9 cellular contexts compared by ENCODE assay signal in the genomic region with DNA sequence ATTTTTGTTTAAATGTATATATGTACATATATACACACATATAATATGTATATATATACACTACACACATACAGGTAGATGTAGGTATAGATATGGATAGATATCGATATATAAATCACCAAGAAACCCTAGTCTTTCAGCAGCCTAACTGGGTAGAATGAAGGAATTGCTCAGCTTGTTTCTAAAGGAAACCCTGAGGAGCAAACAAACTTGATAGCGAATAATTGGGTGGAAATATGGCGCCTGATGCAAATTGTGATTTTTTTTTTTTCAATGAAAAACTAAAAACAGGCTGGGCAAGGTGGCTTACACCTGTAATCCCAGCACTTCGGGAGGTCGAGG.
DNase-seq lines count a peak whose midpoint lies in the region; ATAC-seq, FAIRE-seq and TF ChIP-seq lines count a peak whose summit lies in the region.
"Had no signal": no experiment of that assay in that cellular context is flagged by ENCODE, and none has a peak within 500 bp of the region (broad histone marks: within the 10 kb centered on the region; RNA-seq: fewer than 3 reads in every experiment).

No MANE protein-coding gene starts in this region.

- H3K36me3 ChIP-seq in BLaER1 treated with 17β-estradiol and CSF1 and Interleukin-3, amounts not matched to agents 10 nM and 100 nM = no peaks in the 10 kb centered on the region
- no peaks in the 10 kb centered on the region for H3K36me3 ChIP-seq in HEK293 (ENCODE audit: control insufficient read depth in 2 of 2, insufficient read depth in 1 of 2, low read length in 2 of 2)

- H3K27me3 ChIP-seq in BLaER1 treated with 17β-estradiol and CSF1 and Interleukin-3, amounts not matched to agents 10 nM and 100 nM = peaks cover 45 to 53% (median 48%) of the 10 kb centered on the region in 11 experiments

- H3K36me3 Mint-ChIP-seq in nephron (ENCODE audit: low read depth) = peaks cover 9% of the 10 kb centered on the region

- POLR2A ChIA-PET in HEK293 (lab: Yijun Ruan, JAX) = no interaction called here

- peak overlapping the region in 2 of 3 experiments; percentile 16 to 23 for H3K27ac Mint-ChIP-seq in nephron

- peaks cover 0 to 25% (median 14%) of the 10 kb centered on the region in 11 experiments; a peak in 10 of 22 replicates for H4K20me1 ChIP-seq in BLaER1 treated with 17β-estradiol and CSF1 and Interleukin-3, amounts not matched to agents 10 nM and 100 nM

- H3K4me1 Mint-ChIP-seq in nephron = peaks cover 5% of the 10 kb centered on the region

- H3K4me1 ChIP-seq in BLaER1 treated with 17β-estradiol and CSF1 and Interleukin-3, amounts not matched to agents 10 nM and 100 nM = peaks cover 13 to 32% (median 25%) of the 10 kb centered on the region in 10 experiments; a peak in 19 of 20 replicates
- peaks cover 3% of the 10 kb centered on the region for H3K4me1 ChIP-seq in HEK293 (ENCODE audit: control insufficient read depth, insufficient read depth, low read length)

- in situ Hi-C loops in astrocyte of the cerebellum (cut with HindIII; ENCODE audit: low sequenced_read_pairs) = no loop called here

- DNase-seq in astrocyte of the cerebellum (ENCODE audit: low read depth) = no peak
- no peak for DNase-seq in NCI-H2029 treated with DMSO at 0.1 percent for 48 hours (lab: John Stamatoyannopoulos, UW)
- DNase-seq in urothelium cell line (ENCODE audit: low spot score) = no peak

- peaks cover 9 to 22% (median 17%) of the 10 kb centered on the region in 11 experiments; a peak in 19 of 22 replicates for H3K9me3 ChIP-seq in BLaER1 treated with 17β-estradiol and CSF1 and Interleukin-3, amounts not matched to agents 10 nM and 100 nM (replicated peaks in 1 of 11)
- H3K9me3 ChIP-seq in HEK293 (ENCODE audit: control insufficient read depth, insufficient read depth, low read depth, low read length) = no peaks in the 10 kb centered on the region

- H3K27ac ChIP-seq in BLaER1 treated with 17β-estradiol and CSF1 and Interleukin-3, amounts not matched to agents 10 nM and 100 nM = no peak overlapping the region
- H3K27ac ChIP-seq in HEK293 (ENCODE audit: extremely low read depth, low read depth, low read length) = no peak overlapping the region
- H3K27ac ChIP-seq: SK-N-MC had no signal

- H3K4me2 ChIP-seq in BLaER1 treated with 17β-estradiol and CSF1 and Interleukin-3, amounts not matched to agents 10 nM and 100 nM = peak overlapping the region in 10 of 11 experiments; percentile 82 to 99 (median 94); a peak in 18 of 22 replicates

- no peak for FAIRE-seq in urothelium cell line (lab: Jason Lieb, UNC)

- H3K9me3 Mint-ChIP-seq in nephron = no peaks in the 10 kb centered on the region

- no peak overlapping the region for H3K9ac ChIP-seq in BLaER1 treated with 17β-estradiol and CSF1 and Interleukin-3, amounts not matched to agents 10 nM and 100 nM

- ATAC-seq in HG02610 (IDR thresholded peaks at IDR 0.05; ENCODE audit: unreplicated experiment) (no peak), HG03108 (IDR thresholded peaks at IDR 0.05; ENCODE audit: unreplicated experiment) (no peak)

- H3K4me3 ChIP-seq in BLaER1 treated with 17β-estradiol and CSF1 and Interleukin-3, amounts not matched to agents 10 nM and 100 nM = peak overlapping the region in 5 of 10 experiments; percentile 51 to 67 (median 55); a peak in 7 of 20 replicates
- no peak overlapping the region for H3K4me3 ChIP-seq in HEK293 (ENCODE audit: low read depth, low read length)
- H3K4me3 ChIP-seq in astrocyte of the cerebellum (ENCODE audit: low read depth, low read length) = peak overlapping the region; percentile 34

- H3K4me3 Mint-ChIP-seq in nephron = peak overlapping the region; percentile 82 to 89 (median 85)

- H3K27me3 Mint-ChIP-seq in nephron (ENCODE audit: low read depth) = peaks cover 37% of the 10 kb centered on the region

- TF ChIP-seq CTCF in HEK293 (tag by site-specific recombination; IDR thresholded peaks at IDR 0.05) (no peak), astrocyte of the cerebellum (IDR thresholded peaks at IDR 0.05; ENCODE audit: low read depth, low read length, missing control alignments) (no peak), nephron (IDR thresholded peaks at IDR 0.05; ENCODE audit: unreplicated experiment in 3 of 3) (peak in 2 of 3 experiments; percentile 15 to 48)

- CTCF ChIA-PET in HEK293 (lab: Yijun Ruan, JAX) = interaction anchor here (0.6 to 4.7 kb wide), 25 partner anchors 9 to 1242 kb away, joined by 3 to 31 read pairs (median 4); no protein-coding TSS in a partner anchor

TF ChIP-seq in HEK293, 187 proteins besides CTCF, POLR2A, EP300 and RAD21:
- 0 out of 2 replicates have a peak, but pooled peaks have one; percentile 18 for TF ChIP-seq KLF10 (tag by site-specific recombination; IDR thresholded peaks at IDR 0.05)
- TF ChIP-seq, protein P1, sequence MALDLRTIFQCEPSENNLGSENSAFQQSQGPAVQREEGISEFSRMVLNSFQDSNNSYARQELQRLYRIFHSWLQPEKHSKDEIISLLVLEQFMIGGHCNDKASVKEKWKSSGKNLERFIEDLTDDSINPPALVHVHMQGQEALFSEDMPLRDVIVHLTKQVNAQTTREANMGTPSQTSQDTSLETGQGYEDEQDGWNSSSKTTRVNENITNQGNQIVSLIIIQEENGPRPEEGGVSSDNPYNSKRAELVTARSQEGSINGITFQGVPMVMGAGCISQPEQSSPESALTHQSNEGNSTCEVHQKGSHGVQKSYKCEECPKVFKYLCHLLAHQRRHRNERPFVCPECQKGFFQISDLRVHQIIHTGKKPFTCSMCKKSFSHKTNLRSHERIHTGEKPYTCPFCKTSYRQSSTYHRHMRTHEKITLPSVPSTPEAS (tag by site-specific recombination; IDR thresholded peaks at IDR 0.05) = no peak

Comparison
In these comparisons a context has a peak if more than half of its experiments do, and no peak if none do; other contexts are left out.
1. CTCF ChIP-seq: peak in nephron (2 of 3); none in HEK293 (single experiment) and astrocyte of the cerebellum (single experiment).